ENCODE assay signal across 16 cellular contexts in the genomic region with DNA sequence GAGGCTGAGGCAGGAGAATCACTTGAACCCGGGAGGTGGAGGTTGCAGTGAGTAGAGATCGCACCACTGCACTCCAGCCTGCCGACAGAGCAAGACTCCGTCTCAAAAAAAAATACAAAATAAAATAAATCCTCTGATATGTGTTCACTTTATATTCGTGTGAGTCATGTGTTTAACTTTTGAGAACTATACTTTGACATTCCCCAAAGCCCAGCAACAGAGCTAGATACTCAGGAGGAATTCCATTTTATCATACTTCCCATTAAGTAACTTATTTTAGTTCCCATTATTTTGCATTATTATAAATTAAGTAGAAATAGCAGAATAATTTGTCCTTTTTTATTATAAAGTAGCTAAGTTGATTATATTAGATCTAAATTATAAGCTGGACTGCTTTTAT.
"Had no signal": no experiment of that assay in that cellular context is flagged by ENCODE, and none has a peak within 500 bp of the region (broad histone marks: within the 10 kb centered on the region; RNA-seq: fewer than 3 reads in every experiment).

No MANE protein-coding gene starts in this region.

- H3K27me3 ChIP-seq: adrenal gland, colonic mucosa, esophagus muscularis mucosa, heart right ventricle, pancreas, spleen, suprapubic skin had no signal

- H3K36me3 ChIP-seq: colonic mucosa had no signal

- H3K9me3 ChIP-seq: adrenal gland, colonic mucosa, esophagus muscularis mucosa, heart right ventricle, pancreas, spleen, suprapubic skin had no signal

- H3K4me1 ChIP-seq: colonic mucosa had no signal

- FAIRE-seq: frontal cortex, islet of Langerhans, pancreas had no signal

- DNase-seq: activated CD4-positive, alpha-beta T cell treated with anti-CD3 and anti-CD28 coated beads, Interleukin-2, amount 50 U/mL, for 4 hours; activated CD4-positive, CD25-positive, alpha-beta regulatory T cell treated with anti-CD3 and anti-CD28 coated beads, Interleukin-2, amount 50 U/mL, for 72 hours; activated CD8-positive, alpha-beta memory T cell treated with anti-CD3 and anti-CD28 coated beads, Interleukin-2, amount 10 ng/mL, durations not matched to agents 7 days and 5 days; activated naive CD4-positive, alpha-beta T cell treated with anti-CD3 and anti-CD28 coated beads, Interleukin-2, amount 50 U/mL, for 16 hours; activated T-cell treated with anti-CD3 and anti-CD28 coated beads, Interleukin-2, amount 50 U/mL, for 1 hour; adrenal gland; colonic mucosa; heart right ventricle; pancreas; spleen; T-helper 9 cell; trophoblast cell had no signal

- H3K27ac ChIP-seq: adrenal gland, colonic mucosa, esophagus muscularis mucosa, heart right ventricle, pancreas, spleen, suprapubic skin had no signal

- H3K4me3 ChIP-seq: adrenal gland, colonic mucosa, esophagus muscularis mucosa, heart right ventricle, pancreas, spleen, suprapubic skin had no signal
